Comparison of ENCODE assay signal across 1 cellular context in the genomic region with DNA sequence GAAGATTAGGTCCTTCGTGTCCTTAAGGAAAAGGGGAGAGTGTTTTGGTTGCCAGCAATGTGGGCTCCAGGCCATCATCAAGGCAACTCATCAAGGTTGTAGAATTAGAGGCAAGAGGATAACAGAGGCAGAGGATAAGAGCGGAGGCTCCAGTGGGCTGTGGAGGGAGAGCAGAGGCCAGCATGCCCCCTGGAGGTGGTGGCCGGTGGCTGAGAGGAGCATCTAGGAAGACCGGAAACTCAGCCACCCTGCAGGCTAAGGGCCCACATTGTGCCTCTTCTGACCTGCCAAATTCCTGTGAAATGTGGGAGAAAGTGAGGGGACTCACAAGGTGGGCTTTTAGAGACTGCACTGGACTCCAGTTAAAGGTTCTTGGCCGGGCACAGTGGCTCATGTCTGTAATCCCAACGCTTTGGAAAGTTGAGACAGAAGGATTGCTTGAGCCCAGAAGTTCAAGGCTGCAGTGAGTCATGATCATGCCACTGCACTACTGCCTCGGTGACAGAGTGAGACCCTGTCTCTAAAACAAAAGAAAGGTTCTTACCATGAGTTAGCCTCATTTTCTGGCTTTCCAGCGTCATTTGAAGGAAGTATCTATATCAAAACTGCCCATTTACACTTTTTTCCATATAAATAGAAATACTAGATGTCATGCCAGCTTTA.
TF ChIP-seq lines count a peak whose summit lies in the region.

No MANE protein-coding gene starts in this region.

TF ChIP-seq in H1, 55 proteins besides CTCF, POLR2A, EP300 and RAD21:
- TF ChIP-seq YY1 (IDR thresholded peaks at IDR 0.05; ENCODE audit: low read depth, low read length) (no peak), HDAC2 (IDR thresholded peaks at IDR 0.05; ENCODE audit: borderline replicate concordance in 1 of 2, low read depth in 2 of 2, low read length in 2 of 2) (no peak), TAF1 (IDR thresholded peaks at IDR 0.05; ENCODE audit: low read depth, low read length) (no peak), BRCA1 (IDR thresholded peaks at IDR 0.05; ENCODE audit: low read depth, low read length) (no peak), GABPA (IDR thresholded peaks at IDR 0.05; ENCODE audit: borderline replicate concordance, insufficient read depth, low read length) (no peak), SP4 (IDR thresholded peaks at IDR 0.05; ENCODE audit: low read length) (no peak), KDM5A (IDR thresholded peaks at IDR 0.05; ENCODE audit: low read length) (no peak), FOSL1 (IDR thresholded peaks at IDR 0.05; ENCODE audit: insufficient read depth, low read depth, low read length) (no peak), TCF12 (IDR thresholded peaks at IDR 0.05; ENCODE audit: low read depth, low read length) (no peak)
- TF ChIP-seq, protein P1, sequence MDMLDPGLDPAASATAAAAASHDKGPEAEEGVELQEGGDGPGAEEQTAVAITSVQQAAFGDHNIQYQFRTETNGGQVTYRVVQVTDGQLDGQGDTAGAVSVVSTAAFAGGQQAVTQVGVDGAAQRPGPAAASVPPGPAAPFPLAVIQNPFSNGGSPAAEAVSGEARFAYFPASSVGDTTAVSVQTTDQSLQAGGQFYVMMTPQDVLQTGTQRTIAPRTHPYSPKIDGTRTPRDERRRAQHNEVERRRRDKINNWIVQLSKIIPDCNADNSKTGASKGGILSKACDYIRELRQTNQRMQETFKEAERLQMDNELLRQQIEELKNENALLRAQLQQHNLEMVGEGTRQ (IDR thresholded peaks at IDR 0.05; ENCODE audit: low read length) = no peak
